Comparison of ENCODE assay signal across 7 cellular contexts in genomic region chr20:51326241-51326819, GRCh38.
DNase-seq lines count a peak whose midpoint lies in the region; ATAC-seq and TF ChIP-seq lines count a peak whose summit lies in the region.

No MANE protein-coding gene starts in this region.

- no peak overlapping the region for H3K4me3 ChIP-seq in fibroblast of villous mesenchyme (ENCODE audit: low read depth, low read length)

- DNase-seq in GM10266 (ENCODE audit: extremely low spot score) = peak; percentile 75
- peak; percentile 31 for DNase-seq in NCI-H1694 treated with DMSO at 0.1 percent for 48 hours (lab: John Stamatoyannopoulos, UW)
- DNase-seq in activated T-cell treated with anti-CD3 and anti-CD28 coated beads for 24 hours (ENCODE audit: low read depth) = peak; percentile 28
- DNase-seq in fibroblast of villous mesenchyme (ENCODE audit: low read depth) = peak; percentile 30
- DNase-seq in stimulated activated CD4-positive, alpha-beta T cell treated with anti-CD3 and anti-CD28 coated beads, Interleukin-12 subunit alpha, Interleukin-12 subunit beta, amount 100 ng/mL, for 4 hours = peak; percentile 38
- no peak for DNase-seq in NCI-H2029 treated with DMSO at 0.1 percent for 48 hours (lab: John Stamatoyannopoulos, UW)

- TF ChIP-seq CTCF in GM10266 (IDR thresholded peaks at IDR 0.05; ENCODE audit: control insufficient read depth, insufficient read depth, low read depth, missing control alignments) = peak; percentile 70
- TF ChIP-seq CTCF in fibroblast of villous mesenchyme (IDR thresholded peaks at IDR 0.05; ENCODE audit: insufficient read depth, low read depth, low read length) = peak; percentile 56

- no peak for ATAC-seq in HG02571 (IDR thresholded peaks at IDR 0.05; ENCODE audit: unreplicated experiment)
